Comparison of ENCODE assay signal across 6 cellular contexts in genomic region chr3:196209944-196210672, GRCh38. TPM values are rescaled to one million over a fixed set of nuclear protein-coding genes. Genes with fewer than 3 reads are reported as not detected.
"Had no signal": no experiment of that assay in that cellular context is flagged by ENCODE, and none has a peak within 500 bp of the region (broad histone marks: within the 10 kb centered on the region; RNA-seq: fewer than 3 reads in every experiment).

No MANE protein-coding gene starts in this region.

RNA-seq across cellular contexts. Expression of gene ZDHHC19, which starts 1.1 kb away (rescaled TPM):
- total RNA-seq: M059J, PC-3, Peyer's patch, Right ventricle myocardium superior, SJSA1 had no signal
- polyA plus RNA-seq: SK-N-SH had no signal

RNA-seq across cellular contexts. Expression of gene SLC51A, which starts 6.2 kb away (rescaled TPM):
- total RNA-seq: M059J, Right ventricle myocardium superior, SJSA1 had no signal
- polyA plus RNA-seq: SK-N-SH had no signal
